1 cellular context compared by ENCODE assay signal in the genomic region with DNA sequence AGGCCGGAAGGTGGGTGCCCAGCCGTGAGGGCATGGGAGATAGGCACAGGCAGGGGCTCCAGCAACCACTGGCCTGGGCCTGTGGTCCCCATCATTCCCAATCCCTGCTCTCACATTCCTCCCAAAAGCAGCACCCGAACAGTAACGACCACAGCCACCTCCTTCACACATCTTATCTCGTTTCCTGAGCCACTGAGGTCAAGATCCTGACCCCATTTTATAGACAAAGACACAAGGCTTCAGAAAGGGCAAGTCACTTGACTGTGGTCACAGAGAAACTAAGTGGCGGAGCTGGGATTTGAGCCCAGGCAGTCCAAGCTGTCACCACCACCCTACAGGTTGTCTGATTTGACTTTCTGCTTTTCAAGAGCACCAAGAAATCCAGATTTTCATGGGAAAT.
A peak's percentile ranks its signal among the peaks of the same experiment; 100 is the strongest.
TF ChIP-seq lines count a peak whose summit lies in the region.

No MANE protein-coding gene starts in this region.

TF ChIP-seq in K562, 482 proteins besides CTCF, POLR2A, EP300 and RAD21:
- TF ChIP-seq KDM1A (IDR thresholded peaks at IDR 0.05) (peak; percentile 81 to 88), ESRRA (IDR thresholded peaks at IDR 0.05; ENCODE audit: borderline replicate concordance, low read depth) (peak; percentile 16; the same call in 1 of the 2 replicates), BACH1 (tag; IDR thresholded peaks at IDR 0.05) (no peak), ETV1 (tag; conservative IDR thresholded peaks at IDR 0.05; ENCODE audit: low read depth) (0 out of 2 replicates have a peak, but pooled peaks have one; percentile 26), RCOR1 (IDR thresholded peaks at IDR 0.05; ENCODE audit: borderline replicate concordance in 1 of 2, low read depth in 2 of 2, low read length in 2 of 2) (peak in 1 of 2 experiments; percentile 84; a peak in 2 of 4 replicates), ZMIZ1 (IDR thresholded peaks at IDR 0.05; ENCODE audit: low read depth in 2 of 2, low read length in 2 of 2) (no peak)
